9 cellular contexts compared by ENCODE assay signal in genomic region chr4:74475100-74475437, GRCh38. TPM values are rescaled to one million over a fixed set of nuclear protein-coding genes. Genes with fewer than 3 reads are reported as not detected.
DNase-seq lines count a peak whose midpoint lies in the region; ATAC-seq, FAIRE-seq and TF ChIP-seq lines count a peak whose summit lies in the region.
"Not testable (repeated sequence)": the region's sequence is repeated elsewhere in the genome, so short reads cannot be mapped to it uniquely, and the experiment has no call there.
"Had no signal": no experiment of that assay in that cellular context is flagged by ENCODE, and none has a peak within 500 bp of the region (broad histone marks: within the 10 kb centered on the region; RNA-seq: fewer than 3 reads in every experiment).

No MANE protein-coding gene starts in this region.

- BruUV-seq in Calu3 (replicated peaks; lab: Mats Ljungman, UMichigan); endothelial cell of umbilical vein (replicated peaks; lab: Mats Ljungman, UMichigan): not testable (repeated sequence)

- not testable (repeated sequence) for H3K27me3 ChIP-seq in body of pancreas; endothelial cell of umbilical vein (ENCODE audit: control insufficient read depth in 2 of 2, insufficient read depth in 2 of 2, low read length in 2 of 2); lower lobe of right lung (ENCODE audit: low read depth); transverse colon

- not testable (repeated sequence) for H3K36me3 ChIP-seq in body of pancreas (replicated peaks in 1 of 2; ENCODE audit: insufficient read depth in 1 of 2, low read depth in 2 of 2); endothelial cell of umbilical vein (ENCODE audit: control insufficient read depth in 2 of 2, extremely low read depth in 1 of 2, insufficient read depth in 2 of 2, low read length in 2 of 2); lower lobe of right lung; transverse colon

- H3K36me3 Mint-ChIP-seq in Calu3 (ENCODE audit: insufficient read depth, unreplicated experiment) = not testable (repeated sequence)

- not testable (repeated sequence) for H3K9me1 ChIP-seq in endothelial cell of umbilical vein (replicated peaks; ENCODE audit: control insufficient read depth, extremely low read depth, insufficient read depth, low read length)

- dilution Hi-C loops in endothelial cell of umbilical vein (cut with MboI; ENCODE audit: extremely low pct_ligation_motif_present, low sequenced_read_pairs) = not testable (repeated sequence)

- peak; percentile 43 for FAIRE-seq in endothelial cell of umbilical vein (lab: Jason Lieb, UNC)

- not testable (repeated sequence) for H3K4me3 ChIP-seq in LNCaP clone FGC (ENCODE audit: low read depth, low read length); body of pancreas; endothelial cell of umbilical vein (replicated peaks in 1 of 3; ENCODE audit: insufficient read depth in 1 of 3, low read depth in 1 of 3, low read length in 3 of 3); lower lobe of right lung; transverse colon

- H3K4me1 ChIP-seq in body of pancreas (peaks cover 19% of the 10 kb centered on the region), endothelial cell of umbilical vein (ENCODE audit: control insufficient read depth, extremely low read depth, insufficient read depth, low read length) (peaks cover 22% of the 10 kb centered on the region), transverse colon (peaks cover 0 to 31% (median 5%) of the 10 kb centered on the region in 4 donors)
- H3K4me1 ChIP-seq in lower lobe of right lung = not testable (repeated sequence)

- H3K9me3 ChIP-seq in body of pancreas; endothelial cell of umbilical vein (replicated peaks; ENCODE audit: control insufficient read depth, insufficient read depth, low read length); lower lobe of right lung; transverse colon: not testable (repeated sequence)

- H3K79me2 ChIP-seq in endothelial cell of umbilical vein (ENCODE audit: control insufficient read depth, insufficient read depth, low read length) = not testable (repeated sequence)

- H3K9ac ChIP-seq in endothelial cell of umbilical vein (replicated peaks; ENCODE audit: extremely low read depth, insufficient read depth, low read length) = not testable (repeated sequence)

- H3K4me3 Mint-ChIP-seq in Calu3 (ENCODE audit: low read depth, unreplicated experiment) = peak overlapping the region; percentile 47

- H3K4me2 ChIP-seq in endothelial cell of umbilical vein (ENCODE audit: insufficient read depth, low read length) = not testable (repeated sequence)

- H2AFZ ChIP-seq in endothelial cell of umbilical vein (ENCODE audit: low read depth, low read length) = not testable (repeated sequence)

- TF ChIP-seq POLR2A in body of pancreas (IDR thresholded peaks at IDR 0.05); endothelial cell of umbilical vein (IDR thresholded peaks at IDR 0.05; ENCODE audit: low read depth, low read length); transverse colon (IDR thresholded peaks at IDR 0.05): not testable (repeated sequence)

- not testable (repeated sequence) for DNase-seq in Calu3; endothelial cell of umbilical vein (ENCODE audit: low read depth, low spot score); Right ventricle myocardium superior; lower lobe of right lung
- DNase-seq in LNCaP clone FGC (ENCODE audit: low read depth) (peak; percentile 79), body of pancreas (peak; percentile 11 to 47 (median 14)), renal cortical epithelial cell (ENCODE audit: low read depth) (peak; percentile 8), transverse colon (peak; percentile 63)

- peak; percentile 73 for ATAC-seq in body of pancreas
- peak; percentile 51 for ATAC-seq in Right ventricle myocardium superior (ENCODE audit: poor library complexity)
- ATAC-seq in lower lobe of right lung = peak; percentile 34 to 74

- POLR2A ChIA-PET in endothelial cell of umbilical vein (lab: Charles Lee) = not testable (repeated sequence)

- TF ChIP-seq CTCF in Calu3 (IDR thresholded peaks at IDR 0.05; ENCODE audit: unreplicated experiment); LNCaP clone FGC (IDR thresholded peaks at IDR 0.05; ENCODE audit: control insufficient read depth, extremely low read depth, insufficient read depth); body of pancreas (IDR thresholded peaks at IDR 0.05); endothelial cell of umbilical vein (IDR thresholded peaks at IDR 0.05; ENCODE audit: extremely low read depth in 1 of 2, insufficient read depth in 1 of 2, low read depth in 1 of 2, low read length in 2 of 2); lower lobe of right lung (IDR thresholded peaks at IDR 0.05); transverse colon (IDR thresholded peaks at IDR 0.05): not testable (repeated sequence)

- CTCF ChIA-PET in Calu3 (lab: Charles Lee) (interaction anchor here (1.4 kb wide), 1 partner anchor 17 kb away, joined by 3 read pairs; no protein-coding TSS in a partner anchor), endothelial cell of umbilical vein (lab: Charles Lee) (interaction anchor here (0.9 to 1.9 kb wide), 2 partner anchors 28 to 57 kb away, joined by 3 to 4 read pairs; no protein-coding TSS in a partner anchor)

- 25 to 41% methylated on average over 1 of the region's 1 CpG for WGBS in body of pancreas, 2 donors
- WGBS in transverse colon (ENCODE audit: low coverage in 1 of 2), 2 donors = 20 to 43% methylated on average over 1 of the region's 1 CpG

- H4K20me1 ChIP-seq in endothelial cell of umbilical vein (replicated peaks; ENCODE audit: control insufficient read depth, extremely low read depth, insufficient read depth, low read length) = not testable (repeated sequence)

- in situ Hi-C loops in transverse colon (cut with MboI; ENCODE audit: low pct_ligation_motif_present in 1 of 4, low pct_unique_long_range_greater_than_20kb in 1 of 4, low sequenced_read_pairs in 3 of 4) = not testable (repeated sequence)

- H3K27ac ChIP-seq in body of pancreas = peak overlapping the region in 2 of 4 donors; percentile 32 to 46
- not testable (repeated sequence) for H3K27ac ChIP-seq in endothelial cell of umbilical vein (ENCODE audit: insufficient read depth, low read depth, low read length); lower lobe of right lung
- peak overlapping the region in 1 of 4 donors; percentile 44 for H3K27ac ChIP-seq in transverse colon

- H3K27ac Mint-ChIP-seq in Calu3 (ENCODE audit: unreplicated experiment) = peak overlapping the region; percentile 80

- intact Hi-C loops in Calu3 (cut with micrococcal nuclease; ENCODE audit: unreplicated experiment); body of pancreas (cut with DNase I); endothelial cell of umbilical vein (cut with micrococcal nuclease); Right ventricle myocardium superior (cut with DNase I); lower lobe of right lung (cut with DNase I): not testable (repeated sequence)
- intact Hi-C loops in transverse colon (cut with DNase I; ENCODE audit: low total_unique reads) = loop anchor here (10.0 kb wide), 1 partner anchor 1670 kb away; no protein-coding TSS in a partner anchor

- H3K9me3 Mint-ChIP-seq in Calu3 (ENCODE audit: low read depth, unreplicated experiment) = not testable (repeated sequence)

- peaks cover 61% of the 10 kb centered on the region for H3K4me1 Mint-ChIP-seq in Calu3 (ENCODE audit: low read depth, unreplicated experiment)

- not testable (repeated sequence) for TF ChIP-seq EP300 in transverse colon (IDR thresholded peaks at IDR 0.05; ENCODE audit: low read depth)

- not testable (repeated sequence) for H3K27me3 Mint-ChIP-seq in Calu3 (ENCODE audit: unreplicated experiment)

RNA-seq across cellular contexts. Expression of gene AREG, which starts 30.1 kb away (rescaled TPM):
- 230 and 281 TPM in 2 replicates for total RNA-seq in Calu3 (2022)
- 1 to 10 TPM; 4.9 to 5.6 TPM for total RNA-seq in body of pancreas
- 0.46 and 0.55 TPM in 2 replicates for total RNA-seq in endothelial cell of umbilical vein
- polyA plus RNA-seq in endothelial cell of umbilical vein = 0.11 and 0.17 TPM in 2 replicates
- 0.18 and 0.23 TPM in 2 replicates for polyA plus RNA-seq in endothelial cell of umbilical vein (2011; cell fraction: cytosol; rRNA removed)
- 0.29 and 0.58 TPM in 2 replicates for polyA plus RNA-seq in endothelial cell of umbilical vein (2011; cell fraction: nucleus; rRNA removed)
- 0.13 and 0.27 TPM in 2 replicates for polyA plus RNA-seq in endothelial cell of umbilical vein (2012)
- 1.2 TPM in 1 of 2 replicates, not detected in the other for polyA minus RNA-seq in endothelial cell of umbilical vein
- polyA minus RNA-seq in endothelial cell of umbilical vein (2011; cell fraction: cytosol; rRNA and poly(A)+ RNA removed) = 3.5 TPM
- polyA minus RNA-seq in endothelial cell of umbilical vein (2011; cell fraction: nucleus; rRNA and poly(A)+ RNA removed) = 0.48 TPM in 1 of 2 replicates, not detected in the other
- 0.75 TPM for total RNA-seq in Right ventricle myocardium superior
- 7.8 TPM for total RNA-seq in lower lobe of right lung
- 12.2 and 91.3 TPM in 2 replicates for total RNA-seq in renal cortical epithelial cell
- 10 to 100 TPM; 16.4 to 44.2 (median 27.1) TPM for total RNA-seq in transverse colon
- total RNA-seq: A673 had no signal
